In genomic region chr13:89903115-89903514, GRCh38 we compare ENCODE assay signal across 22 cellular contexts.
DNase-seq lines count a peak whose midpoint lies in the region; ATAC-seq, FAIRE-seq and TF ChIP-seq lines count a peak whose summit lies in the region.
"Had no signal": no experiment of that assay in that cellular context is flagged by ENCODE, and none has a peak within 500 bp of the region (broad histone marks: within the 10 kb centered on the region; RNA-seq: fewer than 3 reads in every experiment).

No MANE protein-coding gene starts in this region.

- intact Hi-C loops in K562 (cut with micrococcal nuclease), result no loop called here
- intact Hi-C loops in testis (cut with DNase I; ENCODE audit: low total_unique reads), result no loop called here

- CTCF ChIA-PET in K562 (lab: Yijun Ruan, JAX; ENCODE audit: low intra/inter-chr PET ratio), result no interaction called here

- H3K79me2 ChIP-seq in K562 (ENCODE audit: control insufficient read depth, insufficient read depth, low read length), result no peaks in the 10 kb centered on the region

- no peak for TF ChIP-seq RAD21 in K562 (CRISPR knock-in tag; conservative IDR thresholded peaks at IDR 0.05 in 1 of 2, IDR thresholded peaks at IDR 0.05 in 1 of 2)

- H3K9ac ChIP-seq in K562 (ENCODE audit: insufficient read depth in 1 of 2, low read depth in 2 of 2, low read length in 2 of 2), result no peak overlapping the region
- H3K9ac ChIP-seq: BLaER1 treated with 17β-estradiol and CSF1 and Interleukin-3, amounts not matched to agents 10 nM and 100 nM had no signal

- H3K27me3 ChIP-seq in K562 (ENCODE audit: control insufficient read depth in 2 of 2, insufficient read depth in 2 of 2, low read length in 2 of 2) (no peaks in the 10 kb centered on the region), testis (no peaks in the 10 kb centered on the region)
- H3K27me3 ChIP-seq: BLaER1 treated with 17β-estradiol and CSF1 and Interleukin-3, amounts not matched to agents 10 nM and 100 nM had no signal

- WGBS in K562 (ENCODE audit: insufficient coverage, low coverage, missing lambda C conversion rate), result under 1% methylated on average over 2 of the region's 2 CpGs
- WGBS in testis, 2 donors, result 82 to 87% methylated on average over 2 of the region's 2 CpGs

- BruUV-seq in K562 (replicated peaks; lab: Mats Ljungman, UMichigan), result no TSS peak

- POLR2A ChIA-PET in K562 (lab: Yijun Ruan, JAX), result no interaction called here

- TF ChIP-seq POLR2A in K562 (conservative IDR thresholded peaks at IDR 0.05), result no peak
- TF ChIP-seq POLR2A in testis (IDR thresholded peaks at IDR 0.05), result no peak

- no peak overlapping the region for H3K4me2 ChIP-seq in K562 (ENCODE audit: insufficient read depth, low read length)
- H3K4me2 ChIP-seq: A549; BLaER1 treated with 17β-estradiol and CSF1 and Interleukin-3, amounts not matched to agents 10 nM and 100 nM had no signal

- H2AFZ ChIP-seq in K562 (ENCODE audit: low read depth, low read length), result no peak overlapping the region

- DNase-seq in K562 (ENCODE audit: extremely low read depth in 1 of 4, low spot score in 3 of 4) (no peak), testis (no peak), GM13977 (ENCODE audit: low spot score) (no peak)
- no peak for DNase-seq in central memory CD4-positive, alpha-beta T cell
- DNase-seq: 8988T; AML-193; Caco-2; Calu3; CD4-positive, alpha-beta T cell; CD8-positive, alpha-beta T cell; DMS79 treated with DMSO at 0.1 percent for 48 hours; GDM1 had no signal

- no peaks in the 10 kb centered on the region for H4K20me1 ChIP-seq in K562 (replicated peaks; ENCODE audit: control insufficient read depth, insufficient read depth, low read length)
- H4K20me1 ChIP-seq: BLaER1 treated with 17β-estradiol and CSF1 and Interleukin-3, amounts not matched to agents 10 nM and 100 nM had no signal

- ATAC-seq in K562, result no peak
- ATAC-seq: A549; CD8-positive, alpha-beta T cell; GM12878 had no signal

- in situ Hi-C loops in K562 (cut with MboI), result no loop called here
- in situ Hi-C loops in GM13977 (cut with MboI; ENCODE audit: low pct_unique_long_range_greater_than_20kb, low sequenced_read_pairs, unreplicated experiment), result no loop called here

- TF ChIP-seq EP300 in K562 (IDR thresholded peaks at IDR 0.05; ENCODE audit: low read length), result no peak

- H3K4me3 ChIP-seq in K562 (no peak overlapping the region), testis (no peak overlapping the region)
- H3K4me3 ChIP-seq: A549; BLaER1 treated with 17β-estradiol and CSF1 and Interleukin-3, amounts not matched to agents 10 nM and 100 nM; GM12878 had no signal

- no peak overlapping the region for H3K27ac ChIP-seq in K562 (ENCODE audit: extremely low read depth, low read depth, low read length)
- no peak overlapping the region for H3K27ac ChIP-seq in testis
- H3K27ac ChIP-seq: A549; BLaER1 treated with 17β-estradiol and CSF1 and Interleukin-3, amounts not matched to agents 10 nM and 100 nM; C4-2B had no signal

- H3K9me3 ChIP-seq in K562 (replicated peaks; ENCODE audit: control insufficient read depth, insufficient read depth, low read depth, low read length) (no peaks in the 10 kb centered on the region; the same call in 1 of the 2 replicates), testis (no peaks in the 10 kb centered on the region)
- H3K9me3 ChIP-seq: A549; BLaER1 treated with 17β-estradiol and CSF1 and Interleukin-3, amounts not matched to agents 10 nM and 100 nM had no signal

- no peak for TF ChIP-seq CTCF in K562 (IDR thresholded peaks at IDR 0.05 in 2 of 3, conservative IDR thresholded peaks at IDR 0.05 in 1 of 3; ENCODE audit: insufficient read depth in 2 of 3, low read depth in 1 of 3, low read length in 3 of 3)
- no peak for TF ChIP-seq CTCF in testis (IDR thresholded peaks at IDR 0.05)
- TF ChIP-seq CTCF in GM13977 (IDR thresholded peaks at IDR 0.05; ENCODE audit: extremely low read depth, insufficient read depth, missing control alignments), result no peak

- H3K36me3 ChIP-seq in K562 (ENCODE audit: control insufficient read depth, insufficient read depth, low read length) (no peaks in the 10 kb centered on the region), testis (ENCODE audit: low read depth, missing control alignments) (no peaks in the 10 kb centered on the region)
- H3K36me3 ChIP-seq: BLaER1 treated with 17β-estradiol and CSF1 and Interleukin-3, amounts not matched to agents 10 nM and 100 nM had no signal

- no peaks in the 10 kb centered on the region for H3K9me1 ChIP-seq in K562 (ENCODE audit: control insufficient read depth, insufficient read depth, low read length)

- peak; percentile 51 for FAIRE-seq in A204.1 (lab: Jason Lieb, UNC)
- FAIRE-seq in G401.6 (lab: Jason Lieb, UNC), result peak; percentile 70
- FAIRE-seq in TTC549 (lab: Jason Lieb, UNC), result peak; percentile 71
- FAIRE-seq in K562 (lab: Jason Lieb, UNC), result no peak
- FAIRE-seq: A549, D721Med, GM12878, GM12892, GM19239 had no signal

- H3K4me1 ChIP-seq in K562 (replicated peaks in 1 of 2; ENCODE audit: control insufficient read depth in 2 of 2, insufficient read depth in 2 of 2, low read length in 2 of 2), result no peaks in the 10 kb centered on the region
- no peaks in the 10 kb centered on the region for H3K4me1 ChIP-seq in testis
- H3K4me1 ChIP-seq: A549; BLaER1 treated with 17β-estradiol and CSF1 and Interleukin-3, amounts not matched to agents 10 nM and 100 nM; Caco-2 had no signal

TF ChIP-seq in K562, 482 proteins besides CTCF, POLR2A, EP300 and RAD21:
- TF ChIP-seq STAT5A (IDR thresholded peaks at IDR 0.05; ENCODE audit: borderline replicate concordance, low read length), result no peak
- TF ChIP-seq CAMTA2 (CRISPR knock-in tag; conservative IDR thresholded peaks at IDR 0.05), result no peak
- TF ChIP-seq ZNF280B (CRISPR knock-in tag; IDR thresholded peaks at IDR 0.05), result peak; percentile 37; the same call in 1 of the 2 replicates
- TF ChIP-seq ZNF324 (CRISPR knock-in tag; IDR thresholded peaks at IDR 0.05), result peak; percentile 2; the same call in 1 of the 2 replicates
- TF ChIP-seq CBX3 (IDR thresholded peaks at IDR 0.05; ENCODE audit: borderline replicate concordance in 1 of 2, low read length in 2 of 2), result 0 out of 3 replicates have a peak, but pooled peaks of 1 of the 2 experiments have one; percentile 29
- peak; percentile 56; the same call in 1 of the 2 replicates for TF ChIP-seq CBX5 (IDR thresholded peaks at IDR 0.05; ENCODE audit: borderline replicate concordance, low read depth)
